Comparison of ENCODE assay signal across 15 cellular contexts in genomic region chr3:114404590-114404989, GRCh38.
DNase-seq lines count a peak whose midpoint lies in the region; ATAC-seq and TF ChIP-seq lines count a peak whose summit lies in the region.
"Had no signal": no experiment of that assay in that cellular context is flagged by ENCODE, and none has a peak within 500 bp of the region (broad histone marks: within the 10 kb centered on the region; RNA-seq: fewer than 3 reads in every experiment).

No MANE protein-coding gene starts in this region.

- DNase-seq in HCT116 (ENCODE audit: low read depth, low spot score) (peak; percentile 75), WTC11 (ENCODE audit: low spot score) (no peak), islet precursor cell (peak; percentile 56), GM03348 (ENCODE audit: low spot score) (no peak)
- DNase-seq: activated CD4-positive, alpha-beta memory T cell treated with anti-CD3 and anti-CD28 coated beads, Interleukin-2, amount 10 ng/mL, durations not matched to agents 7 days and 5 days; aorta; CD4-positive, CD25-positive, alpha-beta regulatory T cell; GDM1; KBM-7; NCI-H526 treated with DMSO at 0.1 percent for 48 hours; Right ventricle myocardium superior; stimulated activated CD4-positive, alpha-beta T cell treated with anti-CD3 and anti-CD28 coated beads, Interleukin-4, amount 100 ng/mL, for 24 hours had no signal

- no peak overlapping the region for H3K4me3 ChIP-seq in HCT116 (replicated peaks in 1 of 2; ENCODE audit: low read depth in 1 of 2, low read length in 2 of 2)
- peak overlapping the region in 1 of 2 donors; percentile 41 for H3K4me3 ChIP-seq in stomach smooth muscle (ENCODE audit: low read length in 2 of 2)

- no peaks in the 10 kb centered on the region for H3K36me3 ChIP-seq in HCT116 (ENCODE audit: control insufficient read depth in 1 of 2, insufficient read depth in 2 of 2, low read length in 2 of 2)
- H3K36me3 ChIP-seq in stomach smooth muscle (ENCODE audit: control insufficient read depth in 2 of 2, insufficient read depth in 2 of 2, low read length in 2 of 2): no peaks in the 10 kb centered on the region

- no peak for TF ChIP-seq RAD21 in HCT116 (IDR thresholded peaks at IDR 0.05; ENCODE audit: low read depth)

- H3K9ac ChIP-seq in HCT116 (ENCODE audit: low read length): peak overlapping the region; percentile 40
- peak overlapping the region in 1 of 2 donors; percentile 28 for H3K9ac ChIP-seq in stomach smooth muscle (ENCODE audit: low read length in 2 of 2)

- RAD21 ChIA-PET in HCT116 (lab: Charles Lee; ENCODE audit: low non-redundant PET in 1 of 2, low total read pairs in 2 of 2, uncharacterized antibody in 2 of 2, unreplicated experiment in 2 of 2): no interaction called here

- H3K27me3 Mint-ChIP-seq in WTC11 (ENCODE audit: low read depth): no peaks in the 10 kb centered on the region
- H3K27me3 Mint-ChIP-seq: activated CD4-positive, alpha-beta memory T cell treated with anti-CD3 and anti-CD28 coated beads, Interleukin-2, amount 10 ng/mL, durations not matched to agents 7 days and 5 days; CD4-positive, CD25-positive, alpha-beta regulatory T cell had no signal

- H3K79me2 ChIP-seq in HCT116 (ENCODE audit: insufficient read depth, low read length): peaks cover 94% of the 10 kb centered on the region

- H3K9me3 Mint-ChIP-seq in WTC11: no peaks in the 10 kb centered on the region
- H3K9me3 Mint-ChIP-seq: activated CD4-positive, alpha-beta memory T cell treated with anti-CD3 and anti-CD28 coated beads, Interleukin-2, amount 10 ng/mL, durations not matched to agents 7 days and 5 days; CD4-positive, CD25-positive, alpha-beta regulatory T cell had no signal

- H3K27me3 ChIP-seq in HCT116 (ENCODE audit: insufficient read depth, low read length) (no peaks in the 10 kb centered on the region), stomach smooth muscle (ENCODE audit: control insufficient read depth in 1 of 2, insufficient read depth in 2 of 2, low read length in 2 of 2) (no peaks in the 10 kb centered on the region)

- peak; percentile 80 for ATAC-seq in HCT116
- no peak for ATAC-seq in WTC11
- ATAC-seq in GM18517 (IDR thresholded peaks at IDR 0.05; ENCODE audit: unreplicated experiment): no peak
- ATAC-seq in GM18498 (IDR thresholded peaks at IDR 0.05; ENCODE audit: unreplicated experiment): no peak

- CTCF ChIA-PET in HCT116 (lab: Charles Lee): interaction anchor here (1.3 to 7.9 kb wide), 4 partner anchors 14 to 114 kb away, joined by 4 to 49 read pairs (median 5); no protein-coding TSS in a partner anchor
- CTCF ChIA-PET in WTC11 (lab: Charles Lee): interaction anchor here (1.2 to 3.7 kb wide), 5 partner anchors 9 to 114 kb away, joined by 3 to 18 read pairs (median 4); no protein-coding TSS in a partner anchor

- POLR2A ChIA-PET in HCT116 (lab: Charles Lee) (interaction anchor here (1.2 kb wide), 1 partner anchor 226 kb away, joined by 3 read pairs; no protein-coding TSS in a partner anchor), WTC11 (lab: Charles Lee) (no interaction called here)

- H3K9me3 ChIP-seq in HCT116 (ENCODE audit: control insufficient read depth in 1 of 2, insufficient read depth in 1 of 2, low read depth in 1 of 2, low read length in 2 of 2): no peaks in the 10 kb centered on the region
- H3K9me3 ChIP-seq in stomach smooth muscle (ENCODE audit: control insufficient read depth in 2 of 2, low read length in 2 of 2): no peaks in the 10 kb centered on the region

- intact Hi-C loops in HCT116 (cut with micrococcal nuclease): loop anchor here (10.0 kb wide), 1 partner anchor 240 kb away; no protein-coding TSS in a partner anchor

- peaks cover 28% of the 10 kb centered on the region for H3K4me1 Mint-ChIP-seq in WTC11
- H3K4me1 Mint-ChIP-seq: activated CD4-positive, alpha-beta memory T cell treated with anti-CD3 and anti-CD28 coated beads, Interleukin-2, amount 10 ng/mL, durations not matched to agents 7 days and 5 days had no signal

- no TSS peak for BruUV-seq in HCT116 (replicated peaks; lab: Mats Ljungman, UMichigan)

- TF ChIP-seq CTCF in HCT116 (IDR thresholded peaks at IDR 0.05 in 2 of 3, conservative IDR thresholded peaks at IDR 0.05 in 1 of 3; ENCODE audit: borderline replicate concordance in 1 of 3, insufficient read depth in 1 of 3, low read depth in 2 of 3, low read length in 2 of 3) (no peak), WTC11 (IDR thresholded peaks at IDR 0.05) (no peak)

- peak overlapping the region; percentile 38 for H3K27ac ChIP-seq in HCT116 (ENCODE audit: low read depth, low read length)
- peak overlapping the region; percentile 26 for H3K27ac ChIP-seq in stomach smooth muscle (ENCODE audit: low read length)

- H3K9me2 ChIP-seq in HCT116 (ENCODE audit: insufficient read depth): no peaks in the 10 kb centered on the region

- H3K4me2 ChIP-seq in HCT116 (ENCODE audit: low read length): peak overlapping the region; percentile 61

- H3K36me3 Mint-ChIP-seq in WTC11: no peaks in the 10 kb centered on the region

- peaks cover 27 to 84% of the 10 kb centered on the region in 2 experiments for H3K4me1 ChIP-seq in HCT116 (ENCODE audit: control insufficient read depth in 1 of 2, insufficient read depth in 2 of 2, low read length in 2 of 2)
- peaks cover 21% of the 10 kb centered on the region for H3K4me1 ChIP-seq in stomach smooth muscle (ENCODE audit: control insufficient read depth, insufficient read depth, low read length)

- 0 out of 2 replicates have a peak overlapping the region, but pooled peaks have one; percentile 30 for H3K27ac Mint-ChIP-seq in WTC11
- H3K27ac Mint-ChIP-seq: activated CD4-positive, alpha-beta memory T cell treated with anti-CD3 and anti-CD28 coated beads, Interleukin-2, amount 10 ng/mL, durations not matched to agents 7 days and 5 days; CD4-positive, CD25-positive, alpha-beta regulatory T cell had no signal

- H3K4me3 Mint-ChIP-seq in WTC11: no peak overlapping the region
- H3K4me3 Mint-ChIP-seq: activated CD4-positive, alpha-beta memory T cell treated with anti-CD3 and anti-CD28 coated beads, Interleukin-2, amount 10 ng/mL, durations not matched to agents 7 days and 5 days; CD4-positive, CD25-positive, alpha-beta regulatory T cell had no signal

- no peak overlapping the region for H2AFZ ChIP-seq in HCT116 (ENCODE audit: low read depth, low read length, poor library complexity, severe bottlenecking)

- H4K20me1 ChIP-seq in HCT116 (ENCODE audit: insufficient read depth): no peaks in the 10 kb centered on the region

- TF ChIP-seq POLR2A in HCT116 (IDR thresholded peaks at IDR 0.05; ENCODE audit: borderline replicate concordance, extremely low read depth, insufficient read depth, insufficient read length): no peak

TF ChIP-seq in HCT116, 20 proteins besides CTCF, POLR2A, EP300 and RAD21 (continues in another document):
- no peak for TF ChIP-seq ELF1 (IDR thresholded peaks at IDR 0.05; ENCODE audit: borderline replicate concordance, low read depth)
- 0 out of 2 replicates have a peak, but pooled peaks have one; percentile 22 for TF ChIP-seq POLR2AphosphoS5 (IDR thresholded peaks at IDR 0.05; ENCODE audit: low read depth, low read length)
- TF ChIP-seq EZH2phosphoT487 (IDR thresholded peaks at IDR 0.05; ENCODE audit: borderline replicate concordance): no peak
- TF ChIP-seq CEBPB (IDR thresholded peaks at IDR 0.05; ENCODE audit: low read depth): 0 out of 2 replicates have a peak, but pooled peaks have one; percentile 22
- TF ChIP-seq ZBTB33 (IDR thresholded peaks at IDR 0.05; ENCODE audit: extremely low read depth, insufficient replicate concordance, low read length): no peak
- peak; percentile 69; the same call in 1 of the 2 replicates for TF ChIP-seq FOSL1 (IDR thresholded peaks at IDR 0.05; ENCODE audit: low read depth)
- no peak for TF ChIP-seq ZFX (IDR thresholded peaks at IDR 0.05)

TF ChIP-seq in WTC11, 78 proteins besides CTCF, POLR2A, EP300 and RAD21 (continues in another document):
- TF ChIP-seq USF1 (CRISPR knock-in tag; IDR thresholded peaks at IDR 0.05) (no peak), ZNF317 (CRISPR knock-in tag; IDR thresholded peaks at IDR 0.05; ENCODE audit: borderline replicate concordance, low read depth) (no peak), NFYB (CRISPR knock-in tag; conservative IDR thresholded peaks at IDR 0.05; ENCODE audit: low read depth) (no peak), TEAD1 (CRISPR knock-in tag; IDR thresholded peaks at IDR 0.05) (no peak), MLX (CRISPR knock-in tag; IDR thresholded peaks at IDR 0.05) (no peak)
- TF ChIP-seq, protein P1, sequence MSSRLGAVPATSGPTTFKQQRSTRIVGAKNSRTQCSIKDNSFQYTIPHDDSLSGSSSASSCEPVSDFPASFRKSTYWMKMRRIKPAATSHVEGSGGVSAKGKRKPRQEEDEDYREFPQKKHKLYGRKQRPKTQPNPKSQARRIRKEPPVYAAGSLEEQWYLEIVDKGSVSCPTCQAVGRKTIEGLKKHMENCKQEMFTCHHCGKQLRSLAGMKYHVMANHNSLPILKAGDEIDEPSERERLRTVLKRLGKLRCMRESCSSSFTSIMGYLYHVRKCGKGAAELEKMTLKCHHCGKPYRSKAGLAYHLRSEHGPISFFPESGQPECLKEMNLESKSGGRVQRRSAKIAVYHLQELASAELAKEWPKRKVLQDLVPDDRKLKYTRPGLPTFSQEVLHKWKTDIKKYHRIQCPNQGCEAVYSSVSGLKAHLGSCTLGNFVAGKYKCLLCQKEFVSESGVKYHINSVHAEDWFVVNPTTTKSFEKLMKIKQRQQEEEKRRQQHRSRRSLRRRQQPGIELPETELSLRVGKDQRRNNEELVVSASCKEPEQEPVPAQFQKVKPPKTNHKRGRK (CRISPR knock-in tag; IDR thresholded peaks at IDR 0.05; ENCODE audit: borderline replicate concordance): no peak

Comparison
In these comparisons a context has a peak if more than half of its experiments do, and no peak if none do; other contexts are left out.
1. DNase-seq: peak in HCT116 (single experiment) and islet precursor cell (single experiment); none in WTC11 (single experiment) and GM03348 (single experiment).
2. Of the 4 proteins assayed by ChIP-seq in both WTC11 and HCT116: peak only in WTC11: none; only in HCT116: SP1; in both: none; in neither: 3.